8 cellular contexts compared by ENCODE assay signal in genomic region chr4:102868782-102869568, GRCh38.
DNase-seq lines count a peak whose midpoint lies in the region; ATAC-seq and TF ChIP-seq lines count a peak whose summit lies in the region.

CISD2 (plus strand) TSS chr4:102868992; CDS start chr4:102869085, 93 bp downstream.

- H3K4me3 ChIP-seq in BLaER1 (peak within 1 kb of the TSS; percentile 72), choroid plexus epithelial cell (ENCODE audit: low read depth, low read length) (peak within 1 kb of the TSS; percentile 85)

- H3K9me3 ChIP-seq in BLaER1: peaks cover 16% of the 10 kb centered on the region

- peak within 1 kb of the TSS; percentile 89 for H3K9ac ChIP-seq in BLaER1

- DNase-seq in NCI-H524 treated with DMSO at 0.1 percent for 48 hours (lab: John Stamatoyannopoulos, UW) (peak; percentile 58), choroid plexus epithelial cell (ENCODE audit: low read depth) (peak; percentile 91), kidney tubule cell (ENCODE audit: low spot score) (peak; percentile 95)
- DNase-seq in activated CD4-positive, alpha-beta T cell treated with anti-CD3 and anti-CD28 coated beads for 4 hours: peak; percentile 84 to 87
- DNase-seq in stimulated activated CD4-positive, alpha-beta T cell treated with anti-CD3 and anti-CD28 coated beads, Interleukin-1b, Interleukin-23, amount 100 ng/mL, for 1 hour (ENCODE audit: low read depth in 2 of 2): peak; percentile 61 to 74

- no peaks in the 10 kb centered on the region for H4K20me1 ChIP-seq in BLaER1

- H3K4me2 ChIP-seq in BLaER1: peak within 1 kb of the TSS; percentile 88

- no peak for TF ChIP-seq CTCF in choroid plexus epithelial cell (conservative IDR thresholded peaks at IDR 0.05; ENCODE audit: low read depth, low read length)

- peaks cover 23% of the 10 kb centered on the region for H3K36me3 ChIP-seq in BLaER1

- ATAC-seq in GM19324 (IDR thresholded peaks at IDR 0.05; ENCODE audit: low FRiP score, unreplicated experiment) (peak; percentile 96), HG03460 (IDR thresholded peaks at IDR 0.05; ENCODE audit: unreplicated experiment) (peak; percentile 84)

- peak within 1 kb of the TSS; percentile 92 for H3K27ac ChIP-seq in BLaER1

- H3K27me3 ChIP-seq in BLaER1: no peaks in the 10 kb centered on the region

- peaks cover 41% of the 10 kb centered on the region for H3K4me1 ChIP-seq in BLaER1

Comparison
In these comparisons a context has a peak if more than half of its experiments do, and no peak if none do; other contexts are left out.
1. Peak in every context shown above with its lines: DNase-seq, ATAC-seq, H3K4me3 ChIP-seq and H3K27ac ChIP-seq.